10 cellular contexts compared by ENCODE assay signal in the genomic region with DNA sequence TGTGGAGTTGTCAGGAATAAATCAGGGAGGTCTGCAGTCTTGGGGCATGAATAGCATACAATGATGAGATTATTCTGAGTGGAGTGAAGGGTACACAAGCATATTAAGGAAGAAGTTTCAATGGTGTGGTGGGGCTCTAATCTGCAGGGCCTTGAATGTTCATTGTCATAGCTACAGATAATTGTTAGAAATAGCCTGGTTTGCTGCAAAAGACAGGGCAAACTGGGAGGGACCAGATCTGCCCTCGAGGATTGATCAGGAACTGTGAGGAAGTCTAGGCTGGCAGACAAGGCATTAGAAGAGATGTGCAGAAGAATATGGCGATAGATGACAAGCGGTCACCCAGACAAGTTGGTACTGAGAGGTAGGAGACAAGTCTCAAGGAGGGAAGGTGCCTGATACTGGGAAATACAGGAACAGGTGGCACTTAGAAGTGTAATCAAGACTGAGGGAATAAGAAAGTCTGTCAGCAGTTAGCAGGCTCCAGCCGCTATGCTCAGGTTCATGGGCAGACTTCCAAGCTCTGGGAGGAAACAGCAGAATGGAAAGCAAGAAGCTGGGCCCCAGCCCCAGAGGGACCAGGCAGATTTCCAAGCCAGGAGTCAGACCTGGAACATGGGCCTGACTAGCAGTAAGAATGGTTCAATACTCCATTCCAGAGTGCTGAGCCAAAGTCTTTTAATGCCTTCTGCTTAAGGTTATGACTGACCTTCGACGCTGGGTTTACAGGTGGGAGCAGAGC. TPM values are rescaled to one million over a fixed set of nuclear protein-coding genes. Genes with fewer than 3 reads are reported as not detected.
DNase-seq lines count a peak whose midpoint lies in the region; ATAC-seq and TF ChIP-seq lines count a peak whose summit lies in the region.
"Had no signal": no experiment of that assay in that cellular context is flagged by ENCODE, and none has a peak within 500 bp of the region (broad histone marks: within the 10 kb centered on the region; RNA-seq: fewer than 3 reads in every experiment).

No MANE protein-coding gene starts in this region.

- intact Hi-C loops in prostate gland (cut with DNase I), result no loop called here

- H3K27ac Mint-ChIP-seq in H9, result no peak overlapping the region

- no peaks in the 10 kb centered on the region for H3K79me1 ChIP-seq in H9 (ENCODE audit: insufficient read depth, low read depth, low read length, poor library complexity, severe bottlenecking)

- no peak overlapping the region for H3K4me3 ChIP-seq in fibroblast of the aortic adventitia (ENCODE audit: low read depth, low read length)
- no peak overlapping the region for H3K4me3 ChIP-seq in prostate gland
- H3K4me3 ChIP-seq in Karpas-422 (ENCODE audit: low read length), result no peak overlapping the region

- no peak overlapping the region for H3K14ac ChIP-seq in H9 (ENCODE audit: insufficient read depth, low read length)

- ATAC-seq in GM19035 (IDR thresholded peaks at IDR 0.05; ENCODE audit: unreplicated experiment), result no peak

- TF ChIP-seq CTCF in fibroblast of the aortic adventitia (IDR thresholded peaks at IDR 0.05; ENCODE audit: insufficient read depth, low read length) (no peak), prostate gland (IDR thresholded peaks at IDR 0.05) (no peak), H9 (conservative IDR thresholded peaks at IDR 0.05) (no peak)

- no peaks in the 10 kb centered on the region for H3K27me3 Mint-ChIP-seq in H9 (ENCODE audit: low read depth)

- H3K9me3 ChIP-seq in prostate gland (no peaks in the 10 kb centered on the region), Karpas-422 (ENCODE audit: low read length) (no peaks in the 10 kb centered on the region), H9 (ENCODE audit: control insufficient read depth, low read depth, low read length) (no peaks in the 10 kb centered on the region)

- no peak overlapping the region for H2AK5ac ChIP-seq in H9 (ENCODE audit: insufficient read length, low read length)

- no peak overlapping the region for H3K18ac ChIP-seq in H9 (ENCODE audit: insufficient read length, low read depth, low read length)

- no peak overlapping the region for H3K4me3 Mint-ChIP-seq in H9

- 53% methylated on average over 6 of the region's 6 CpGs for WGBS in prostate gland
- WGBS in H9 (ENCODE audit: extremely low coverage, insufficient read length, low lambda C conversion rate), result no CpG with 5 or more reads among the region's 6 CpGs

- H3K9ac ChIP-seq in Karpas-422 (ENCODE audit: low read length) (no peak overlapping the region), H9 (ENCODE audit: extremely low read depth, insufficient read length, low read length) (no peak overlapping the region)

- H3K79me2 ChIP-seq in Karpas-422 (ENCODE audit: low read length), result no peaks in the 10 kb centered on the region
- H3K79me2 ChIP-seq in H9 (ENCODE audit: insufficient read depth, low read length), result no peaks in the 10 kb centered on the region

- H4K5ac ChIP-seq in H9 (ENCODE audit: insufficient read length, low read depth, low read length), result no peak overlapping the region

- peaks cover 11 to 14% of the 10 kb centered on the region in 2 experiments for H3K4me1 Mint-ChIP-seq in H9

- H2BK12ac ChIP-seq in H9 (ENCODE audit: insufficient read length, low read depth, low read length), result no peak overlapping the region

- H3K9me2 ChIP-seq in Karpas-422 (replicated peaks; ENCODE audit: insufficient read depth, low read length), result no peaks in the 10 kb centered on the region

- H3K23ac ChIP-seq in H9 (ENCODE audit: insufficient read length, low read depth, low read length), result no peak overlapping the region

- no peak overlapping the region for H2BK20ac ChIP-seq in H9 (ENCODE audit: low read depth, low read length, poor library complexity, severe bottlenecking)

- no peak overlapping the region for H3K4me2 ChIP-seq in Karpas-422 (ENCODE audit: low read depth, low read length, poor library complexity, severe bottlenecking)
- H3K4me2 ChIP-seq in H9 (ENCODE audit: insufficient read depth, insufficient read length, low read length), result no peak overlapping the region

- H4K91ac ChIP-seq in H9 (ENCODE audit: insufficient read length, low read depth, low read length), result no peak overlapping the region

- no peak overlapping the region for H4K8ac ChIP-seq in H9 (replicated peaks; ENCODE audit: insufficient read length, low read depth, low read length)

- H2AFZ ChIP-seq in Karpas-422 (ENCODE audit: low read length) (no peak overlapping the region), H9 (ENCODE audit: low read length) (no peak overlapping the region)

- no peak overlapping the region for H3T11ph ChIP-seq in H9 (ENCODE audit: low read length)

- H3K36me3 ChIP-seq in prostate gland, result no peaks in the 10 kb centered on the region
- H3K36me3 ChIP-seq in Karpas-422 (ENCODE audit: insufficient read depth, low read length), result no peaks in the 10 kb centered on the region

- DNase-seq in D341Med (ENCODE audit: low spot score) (peak; percentile 34), NCI-H524 treated with DMSO at 0.1 percent for 48 hours (lab: John Stamatoyannopoulos, UW) (peak; percentile 58), fibroblast of the aortic adventitia (ENCODE audit: low read depth) (peak; percentile 96), prostate gland (ENCODE audit: low spot score) (peak; percentile 60), Karpas-422 (no peak), NCI-H146 treated with DMSO at 0.1 percent for 48 hours (lab: John Stamatoyannopoulos, UW; ENCODE audit: unreplicated experiment) (no peak), H9 (no peak)
- DNase-seq: activated CD8-positive, alpha-beta memory T cell treated with anti-CD3 and anti-CD28 coated beads, Interleukin-2, amount 50 U/mL, for 4 hours; SHP77 had no signal

- TF ChIP-seq POLR2A in prostate gland (IDR thresholded peaks at IDR 0.05), result no peak

- H2BK5ac ChIP-seq in H9 (ENCODE audit: insufficient read length, low read length), result no peak overlapping the region

- H3K9me3 Mint-ChIP-seq in H9, result no peaks in the 10 kb centered on the region

- H3K36me3 Mint-ChIP-seq in H9 (ENCODE audit: insufficient read depth in 1 of 3, low read depth in 3 of 3), result no peaks in the 10 kb centered on the region

- H3K27ac ChIP-seq in prostate gland (no peak overlapping the region), Karpas-422 (ENCODE audit: low read length) (no peak overlapping the region), H9 (ENCODE audit: insufficient read length, low read depth, low read length) (no peak overlapping the region)

- no peak overlapping the region for H3K4ac ChIP-seq in H9 (ENCODE audit: low read depth, low read length)

- no peak overlapping the region for H2BK15ac ChIP-seq in H9 (ENCODE audit: low read depth, low read length)

- H4K20me1 ChIP-seq in Karpas-422 (ENCODE audit: insufficient read depth, low read depth, low read length), result no peaks in the 10 kb centered on the region
- H4K20me1 ChIP-seq in H9 (ENCODE audit: control insufficient read depth, insufficient read depth, insufficient read length), result no peaks in the 10 kb centered on the region

- no peak overlapping the region for H2BK120ac ChIP-seq in H9 (ENCODE audit: low read depth, low read length, poor library complexity, severe bottlenecking)

- no peaks in the 10 kb centered on the region for H3K23me2 ChIP-seq in H9 (ENCODE audit: insufficient read length, low read depth, low read length, poor library complexity, severe bottlenecking)

- H3K4me1 ChIP-seq in prostate gland (replicated peaks) (no peaks in the 10 kb centered on the region), Karpas-422 (ENCODE audit: low read length) (no peaks in the 10 kb centered on the region), H9 (ENCODE audit: insufficient read depth, low read length) (peaks cover 7% of the 10 kb centered on the region)

- H3K56ac ChIP-seq in H9 (ENCODE audit: insufficient read length, low read depth, low read length), result no peak overlapping the region

- no peaks in the 10 kb centered on the region for H3K27me3 ChIP-seq in prostate gland (replicated peaks; ENCODE audit: insufficient read depth)
- H3K27me3 ChIP-seq in Karpas-422 (ENCODE audit: low read length), result no peaks in the 10 kb centered on the region
- H3K27me3 ChIP-seq in H9 (ENCODE audit: insufficient read depth, low read length), result no peaks in the 10 kb centered on the region

RNA-seq across cellular contexts. Expression of a gene that starts 20.9 kb away (rescaled TPM):
- 55.1 and 100 TPM in 2 replicates for total RNA-seq in fibroblast of the aortic adventitia (ENCODE audit: low replicate concordance)
- total RNA-seq in prostate gland, result 10 to 100 TPM; 11.1 to 49.6 TPM
- 1.0 TPM in 2 replicates for total RNA-seq in Karpas-422 (2014; rRNA removed; shearing (Covaris generic); ENCODE audit: low replicate concordance)
- total RNA-seq in H9 (2021), result 1.4 TPM in 2 replicates

Comparison
In these comparisons a context has a peak if more than half of its experiments do, and no peak if none do; other contexts are left out.
1. DNase-seq: peak in D341Med (single experiment), NCI-H524 treated with DMSO at 0.1 percent for 48 hours (single experiment), fibroblast of the aortic adventitia (single experiment) and prostate gland (single experiment); none in Karpas-422 (single experiment), NCI-H146 treated with DMSO at 0.1 percent for 48 hours (single experiment) and H9 (single experiment).